Comparison of ENCODE assay signal across 1 cellular context in the genomic region with DNA sequence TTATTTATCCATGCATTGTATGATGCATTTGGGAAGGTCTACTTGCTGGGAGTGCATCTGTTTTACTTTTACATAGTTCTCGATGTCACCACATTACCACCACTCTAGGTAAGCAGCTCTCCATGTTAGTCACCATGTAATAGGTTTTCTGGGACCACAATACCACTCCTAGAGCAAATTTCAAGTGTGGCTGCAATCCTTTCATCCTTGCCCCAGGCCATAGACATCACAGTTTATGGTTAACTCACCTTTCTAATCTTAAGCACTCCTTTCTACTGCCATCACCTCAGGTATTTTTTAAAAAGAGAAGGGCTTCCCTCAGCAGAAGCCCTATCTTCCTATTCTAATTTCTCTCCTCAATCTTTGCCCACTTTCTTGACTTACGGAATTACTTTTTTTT.
TF ChIP-seq lines count a peak whose summit lies in the region.

No MANE protein-coding gene starts in this region.

TF ChIP-seq in neural cell, 6 proteins besides CTCF, POLR2A, EP300 and RAD21 (continued from another document):
- TF ChIP-seq, protein P1, sequence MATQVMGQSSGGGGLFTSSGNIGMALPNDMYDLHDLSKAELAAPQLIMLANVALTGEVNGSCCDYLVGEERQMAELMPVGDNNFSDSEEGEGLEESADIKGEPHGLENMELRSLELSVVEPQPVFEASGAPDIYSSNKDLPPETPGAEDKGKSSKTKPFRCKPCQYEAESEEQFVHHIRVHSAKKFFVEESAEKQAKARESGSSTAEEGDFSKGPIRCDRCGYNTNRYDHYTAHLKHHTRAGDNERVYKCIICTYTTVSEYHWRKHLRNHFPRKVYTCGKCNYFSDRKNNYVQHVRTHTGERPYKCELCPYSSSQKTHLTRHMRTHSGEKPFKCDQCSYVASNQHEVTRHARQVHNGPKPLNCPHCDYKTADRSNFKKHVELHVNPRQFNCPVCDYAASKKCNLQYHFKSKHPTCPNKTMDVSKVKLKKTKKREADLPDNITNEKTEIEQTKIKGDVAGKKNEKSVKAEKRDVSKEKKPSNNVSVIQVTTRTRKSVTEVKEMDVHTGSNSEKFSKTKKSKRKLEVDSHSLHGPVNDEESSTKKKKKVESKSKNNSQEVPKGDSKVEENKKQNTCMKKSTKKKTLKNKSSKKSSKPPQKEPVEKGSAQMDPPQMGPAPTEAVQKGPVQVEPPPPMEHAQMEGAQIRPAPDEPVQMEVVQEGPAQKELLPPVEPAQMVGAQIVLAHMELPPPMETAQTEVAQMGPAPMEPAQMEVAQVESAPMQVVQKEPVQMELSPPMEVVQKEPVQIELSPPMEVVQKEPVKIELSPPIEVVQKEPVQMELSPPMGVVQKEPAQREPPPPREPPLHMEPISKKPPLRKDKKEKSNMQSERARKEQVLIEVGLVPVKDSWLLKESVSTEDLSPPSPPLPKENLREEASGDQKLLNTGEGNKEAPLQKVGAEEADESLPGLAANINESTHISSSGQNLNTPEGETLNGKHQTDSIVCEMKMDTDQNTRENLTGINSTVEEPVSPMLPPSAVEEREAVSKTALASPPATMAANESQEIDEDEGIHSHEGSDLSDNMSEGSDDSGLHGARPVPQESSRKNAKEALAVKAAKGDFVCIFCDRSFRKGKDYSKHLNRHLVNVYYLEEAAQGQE (IDR thresholded peaks at IDR 0.05; ENCODE audit: borderline replicate concordance) = no peak
